29 cellular contexts compared by ENCODE assay signal in genomic region chr9:87558606-87559005, GRCh38.
"Had no signal": no experiment of that assay in that cellular context is flagged by ENCODE, and none has a peak within 500 bp of the region (broad histone marks: within the 10 kb centered on the region; RNA-seq: fewer than 3 reads in every experiment).

No MANE protein-coding gene starts in this region.

- H3K4me3 ChIP-seq: coronary artery, esophagus squamous epithelium, heart right ventricle, left ventricle myocardium inferior, lower lobe of right lung, ovary, right lobe of liver, stomach, testis, tibial artery, upper lobe of left lung had no signal

- H3K27me3 ChIP-seq: esophagus squamous epithelium, heart right ventricle, ovary, right lobe of liver, stomach, testis, tibial artery, upper lobe of left lung had no signal

- H3K4me1 ChIP-seq: tibial artery had no signal

- H3K36me3 ChIP-seq: esophagus squamous epithelium, heart right ventricle, left ventricle myocardium inferior, lower lobe of right lung, ovary, right lobe of liver, stomach, tibial artery, upper lobe of left lung had no signal

- ATAC-seq: left colon; lower lobe of right lung; naive thymus-derived CD8-positive, alpha-beta T cell; stimulated activated effector memory CD8-positive, alpha-beta T cell treated with anti-CD3 and anti-CD28 coated beads, Interleukin-12 subunit alpha, Interleukin-12 subunit beta, amount 100 ng/mL, for 72 hours had no signal

- H3K27ac ChIP-seq: coronary artery, esophagus squamous epithelium, heart right ventricle, left ventricle myocardium inferior, lower lobe of right lung, ovary, right lobe of liver, testis, tibial artery had no signal

- FAIRE-seq: endothelial cell of umbilical vein, islet of Langerhans, urothelium cell line had no signal

- H3K9me3 ChIP-seq: esophagus squamous epithelium, heart right ventricle, left ventricle myocardium inferior, lower lobe of right lung, ovary, right lobe of liver, stomach, testis, tibial artery, upper lobe of left lung had no signal

- DNase-seq: dermis blood vessel endothelial cell; effector memory CD4-positive, alpha-beta T cell; esophagus squamous epithelium; foreskin melanocyte; glutamatergic neuron; hippocampal formation; lower lobe of right lung; naive thymus-derived CD8-positive, alpha-beta T cell; nephron progenitor cell; ovary; posterior cingulate gyrus; retina; right lobe of liver; stimulated activated CD4-positive, alpha-beta T cell treated with anti-CD3 and anti-CD28 coated beads, Interleukin-2, amount 100 ng/mL, for 24 hours; stimulated activated CD4-positive, alpha-beta T cell treated with anti-CD3 and anti-CD28 coated beads, Interleukin-4, amount 100 ng/mL, for 24 hours; stimulated activated naive CD4-positive, alpha-beta T cell treated with Interleukin-2 at 50 U/mL for 16 hours; substantia nigra; testis; tibial artery; upper lobe of left lung had no signal
